ENCODE assay signal across 8 cellular contexts in the genomic region with DNA sequence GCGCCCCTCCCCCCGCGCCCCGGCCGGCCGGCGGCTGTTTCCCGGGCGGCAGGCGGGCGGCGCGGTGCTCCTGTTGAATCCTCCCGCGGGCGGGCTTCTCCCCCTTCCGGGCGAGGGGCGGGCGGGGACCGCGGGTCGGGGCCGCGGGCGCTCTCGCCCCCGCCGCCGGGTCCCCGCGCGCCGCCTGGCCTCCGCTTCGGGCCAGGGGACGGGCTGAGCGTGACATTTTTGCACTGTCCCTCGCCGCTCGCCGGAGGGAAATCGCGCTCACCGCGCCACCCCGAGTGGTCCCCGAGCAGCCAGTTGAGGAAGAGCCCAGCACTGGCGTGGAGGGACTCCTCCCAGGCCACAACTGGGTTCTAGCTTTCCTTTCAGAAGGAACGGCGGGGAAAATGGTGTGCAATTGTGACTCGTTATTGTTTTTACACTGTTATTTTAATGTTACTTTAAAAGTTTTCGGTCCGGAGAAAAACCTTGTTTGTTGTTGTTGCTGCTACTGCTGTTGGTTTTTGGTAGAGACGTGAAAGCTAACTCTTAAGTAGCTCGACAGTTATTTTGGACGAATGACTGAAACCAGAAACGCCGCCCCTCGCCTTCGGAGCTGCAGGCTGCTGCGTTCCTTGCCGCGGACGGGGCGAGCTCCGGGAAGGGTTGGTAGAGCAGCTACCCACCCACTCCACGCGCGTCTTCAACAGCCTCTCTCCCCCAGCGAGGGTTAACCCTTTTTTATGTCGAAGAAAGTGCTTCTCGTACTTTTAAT. TPM values are rescaled to one million over a fixed set of nuclear protein-coding genes. Genes with fewer than 3 reads are reported as not detected.
DNase-seq lines count a peak whose midpoint lies in the region; ATAC-seq, FAIRE-seq and TF ChIP-seq lines count a peak whose summit lies in the region.

No MANE protein-coding gene starts in this region.

- no peak overlapping the region for H4K91ac ChIP-seq in H1 (replicated peaks; ENCODE audit: insufficient read length, low read length)

- H3K36me3 ChIP-seq in H1 (ENCODE audit: control insufficient read depth in 2 of 4, insufficient read depth in 4 of 4, low read length in 3 of 4) (no peaks in the 10 kb centered on the region), mesendoderm (ENCODE audit: control insufficient read depth, insufficient read depth, low read length) (no peaks in the 10 kb centered on the region)

- H2BK5ac ChIP-seq in H1 (ENCODE audit: low read depth, low read length) (0 out of 2 replicates have a peak overlapping the region, but pooled peaks have one; percentile 27), mesendoderm (ENCODE audit: low read length) (no peak overlapping the region)

- peaks cover 10% of the 10 kb centered on the region for H3K23me2 ChIP-seq in H1 (ENCODE audit: low read depth, low read length)

- no peak overlapping the region for H2BK15ac ChIP-seq in H1 (ENCODE audit: low read length)
- H2BK15ac ChIP-seq in mesendoderm (replicated peaks; ENCODE audit: low read depth) = no peak overlapping the region

- peak in 1 of 2 experiments; percentile 21; a peak in 1 of 4 replicates for TF ChIP-seq RAD21 in H1 (IDR thresholded peaks at IDR 0.05 in 1 of 2, conservative IDR thresholded peaks at IDR 0.05 in 1 of 2; ENCODE audit: low read depth in 2 of 2, low read length in 2 of 2)

- H3K4me1 ChIP-seq in H1 (replicated peaks in 1 of 4; ENCODE audit: control insufficient read depth in 3 of 4, insufficient read depth in 4 of 4, low read length in 3 of 4) (peaks cover 0 to 5% (median 2%) of the 10 kb centered on the region in 4 experiments; a peak in 1 of 7 replicates), mesendoderm (ENCODE audit: control insufficient read depth, low read depth, low read length) (peaks cover 2% of the 10 kb centered on the region)

- POLR2A ChIA-PET in H1 (lab: Charles Lee; ENCODE audit: partially characterized antibody) = interaction anchor here (0.8 to 2.1 kb wide), 5 partner anchors 12 to 272 kb away, joined by 3 to 7 read pairs (median 4); a partner anchor contains a TSS

- DNase-seq in 8988T = peak; percentile 36
- DNase-seq in NCI-H510A treated with DMSO at 0.1 percent for 48 hours (lab: John Stamatoyannopoulos, UW) = peak; percentile 20
- peak; percentile 14 to 25 for DNase-seq in activated CD8-positive, alpha-beta memory T cell treated with anti-CD3 and anti-CD28 coated beads for 4 hours (ENCODE audit: low read depth in 2 of 2)
- DNase-seq in H1 (ENCODE audit: low read depth in 1 of 2, low spot score in 2 of 2) = peak in 1 of 2 experiments; percentile 71
- peak; percentile 72 for DNase-seq in mesendoderm
- DNase-seq in stimulated activated CD8-positive, alpha-beta memory T cell treated with anti-CD3 and anti-CD28 coated beads, Interleukin-15, amount 100 ng/mL, for 24 hours (ENCODE audit: low read depth) = peak; percentile 18

- H2BK12ac ChIP-seq in H1 (ENCODE audit: low read depth, low read length) = no peak overlapping the region

- H3K4me2 ChIP-seq in H1 (ENCODE audit: insufficient read depth in 1 of 2, low read depth in 2 of 2, low read length in 2 of 2) (peak overlapping the region; percentile 70 to 73), mesendoderm (ENCODE audit: low read length) (peak overlapping the region; percentile 73)

- ATAC-seq in GM18498 (IDR thresholded peaks at IDR 0.05; ENCODE audit: unreplicated experiment) (peak; percentile 45), HG02981 (IDR thresholded peaks at IDR 0.05; ENCODE audit: unreplicated experiment) (peak; percentile 31)

- 2% methylated on average over 39 of the region's 73 CpGs; no CpG with 5 or more reads in 1 of the 2 experiments for WGBS in H1 (ENCODE audit: extremely low coverage in 1 of 2, insufficient coverage in 1 of 2, insufficient read length in 1 of 2, insufficient replicate concordance in 2 of 2, low coverage in 1 of 2, low lambda C conversion rate in 2 of 2, missing lambda C conversion rate in 1 of 2), 2 experiments
- WGBS in mesendoderm (ENCODE audit: extremely low coverage, insufficient coverage, low lambda C conversion rate) = no CpG with 5 or more reads among the region's 73 CpGs

- H2AK5ac ChIP-seq in H1 (ENCODE audit: low read depth, low read length) = no peak overlapping the region
- H2AK5ac ChIP-seq in mesendoderm (ENCODE audit: low read length) = no peak overlapping the region

- H3K4me3 ChIP-seq in H1 (ENCODE audit: extremely low read depth in 1 of 4, insufficient read depth in 2 of 4, low read depth in 3 of 4, low read length in 4 of 4) (peak overlapping the region; percentile 70 to 99 (median 96)), mesendoderm (ENCODE audit: low read length) (peak overlapping the region; percentile 92)

- CTCF ChIA-PET in H1 (lab: Charles Lee; ENCODE audit: partially characterized antibody) = interaction anchor here (0.8 to 2.3 kb wide), 13 partner anchors 9 to 206 kb away, joined by 3 to 21 read pairs (median 5); no protein-coding TSS in a partner anchor

- H4K8ac ChIP-seq in H1 (ENCODE audit: extremely low read depth, insufficient read depth, low read length) (no peak overlapping the region), mesendoderm (ENCODE audit: low read depth, low read length) (no peak overlapping the region)

- TF ChIP-seq EP300 in H1 (IDR thresholded peaks at IDR 0.05; ENCODE audit: borderline replicate concordance in 1 of 2, low read depth in 2 of 2, low read length in 2 of 2) = no peak

- no peak for TF ChIP-seq CTCF in H1 (IDR thresholded peaks at IDR 0.05; ENCODE audit: control extremely low read depth in 1 of 3, insufficient read depth in 1 of 3, low read depth in 1 of 3, low read length in 3 of 3)

- H3K27me3 ChIP-seq in H1 (replicated peaks in 1 of 4; ENCODE audit: control insufficient read depth in 3 of 4, extremely low read depth in 1 of 4, insufficient read depth in 3 of 4, low read length in 3 of 4) (no peaks in the 10 kb centered on the region), mesendoderm (ENCODE audit: insufficient read depth, low read length, poor library complexity) (no peaks in the 10 kb centered on the region)

- FAIRE-seq in H1 (lab: Jason Lieb, UNC) = no peak

- no peak overlapping the region for H2BK20ac ChIP-seq in H1 (ENCODE audit: low read length)

- H3K4ac ChIP-seq in H1 (replicated peaks; ENCODE audit: insufficient read length, low read depth, low read length) = no peak overlapping the region
- H3K4ac ChIP-seq in mesendoderm (ENCODE audit: low read depth, low read length) = peak overlapping the region; percentile 89

- H2AFZ ChIP-seq in H1 (ENCODE audit: low read length) = peak overlapping the region; percentile 91

- H3K9me3 ChIP-seq in H1 (ENCODE audit: insufficient read depth in 2 of 2, low read depth in 1 of 2, low read length in 1 of 2) = no peaks in the 10 kb centered on the region

- peaks cover 5% of the 10 kb centered on the region for H3K79me1 ChIP-seq in H1 (ENCODE audit: low read depth, low read length)
- H3K79me1 ChIP-seq in mesendoderm (ENCODE audit: low read length) = peaks cover 4% of the 10 kb centered on the region

- peak overlapping the region; percentile 87 for H3K56ac ChIP-seq in H1 (replicated peaks; ENCODE audit: insufficient read length, low read depth, low read length)
- peak overlapping the region; percentile 92 for H3K56ac ChIP-seq in mesendoderm (ENCODE audit: low read length)

- H3K23ac ChIP-seq in H1 (ENCODE audit: insufficient read length) (no peak overlapping the region), mesendoderm (ENCODE audit: low read length) (peak overlapping the region; percentile 90)

- no peak overlapping the region for H3K14ac ChIP-seq in H1 (ENCODE audit: insufficient read length)

- H2BK120ac ChIP-seq in H1 (replicated peaks; ENCODE audit: low read depth, low read length) (no peak overlapping the region), mesendoderm (ENCODE audit: low read depth, low read length) (peak overlapping the region; percentile 89)

- peaks cover 0 to 8% of the 10 kb centered on the region in 2 experiments for H4K20me1 ChIP-seq in H1 (replicated peaks in 1 of 2; ENCODE audit: control insufficient read depth in 1 of 2, insufficient read depth in 2 of 2, low read length in 2 of 2)

- H3K79me2 ChIP-seq in H1 (ENCODE audit: control insufficient read depth in 1 of 2, insufficient read depth in 2 of 2, low read length in 2 of 2) (peaks cover 0 to 50% of the 10 kb centered on the region in 2 experiments; a peak in 3 of 4 replicates), mesendoderm (ENCODE audit: control insufficient read depth, insufficient read depth, low read length) (peaks cover 37% of the 10 kb centered on the region)

- peak overlapping the region; percentile 81; the same call in 1 of the 2 replicates for H3K18ac ChIP-seq in H1 (ENCODE audit: extremely low read depth, low read length)
- H3K18ac ChIP-seq in mesendoderm (ENCODE audit: low read length) = peak overlapping the region; percentile 100

- no peak; a peak in 1 of 3 replicates for TF ChIP-seq POLR2A in H1 (IDR thresholded peaks at IDR 0.05; ENCODE audit: control extremely low read depth in 1 of 2, low read depth in 2 of 2, low read length in 2 of 2)

- peak overlapping the region; percentile 79 for H3K27ac ChIP-seq in H1 (ENCODE audit: low read depth, low read length)
- H3K27ac ChIP-seq in mesendoderm (ENCODE audit: low read depth, low read length) = peak overlapping the region; percentile 99

- H4K5ac ChIP-seq in H1 (ENCODE audit: insufficient read length, low read depth, low read length) (peak overlapping the region; percentile 41), mesendoderm (ENCODE audit: low read length) (no peak overlapping the region)

- H3K9ac ChIP-seq in H1 (replicated peaks in 1 of 4; ENCODE audit: extremely low read depth in 1 of 4, low read depth in 3 of 4, low read length in 3 of 4) = peak overlapping the region; percentile 42 to 90 (median 81)
- H3K9ac ChIP-seq in mesendoderm (ENCODE audit: low read length) = peak overlapping the region; percentile 92

RNA-seq across cellular contexts. Expression of a gene that starts 0.9 kb away (rescaled TPM):
- 54.6 and 59.1 TPM in 2 replicates for total RNA-seq in H1 (2021; fragmentation: NEBNext Ultra II Directional; extraction: Animal tissue kit (Norgen Biotek cat#: 25700))
- 3.1 and 5.5 TPM in 2 replicates for polyA plus RNA-seq in H1 (2011; rRNA removed)
- polyA plus RNA-seq in H1 (2011; cell fraction: cytosol; rRNA removed) = 8.9 TPM
- polyA plus RNA-seq in H1 (2011; cell fraction: nucleus; rRNA removed) = 3.6 TPM
- polyA plus RNA-seq in H1 (2012, experiment 1 of 2) = 12.1 to 28.8 TPM (median 15.8 TPM) in 4 replicates
- 0.75 TPM for polyA plus RNA-seq in H1 (2012, experiment 2 of 2)
- polyA plus RNA-seq in H1 (2013, experiment 1 of 2) = 52.7 TPM
- 49.7 TPM for polyA plus RNA-seq in H1 (2013, experiment 2 of 2)
- polyA minus RNA-seq in H1 (2011; rRNA and poly(A)+ RNA removed) = 21.5 and 34.8 TPM in 2 replicates
- polyA minus RNA-seq in H1 (2011; cell fraction: cytosol; rRNA and poly(A)+ RNA removed) = 23.5 TPM
- 59.8 TPM for polyA minus RNA-seq in H1 (2011; cell fraction: nucleus; rRNA and poly(A)+ RNA removed)
- 49.7 TPM for polyA plus RNA-seq in mesendoderm (2013, experiment 1 of 2)
- 50.0 TPM for polyA plus RNA-seq in mesendoderm (2013, experiment 2 of 2)

RNA-seq across cellular contexts. Expression of a gene that starts 48.6 kb away (rescaled TPM):
- total RNA-seq in H1 (2021; fragmentation: NEBNext Ultra II Directional; extraction: Animal tissue kit (Norgen Biotek cat#: 25700)) = 64.0 and 67.6 TPM in 2 replicates
- 9.3 and 14.6 TPM in 2 replicates for polyA plus RNA-seq in H1 (2011; rRNA removed)
- polyA plus RNA-seq in H1 (2011; cell fraction: cytosol; rRNA removed) = 26.8 TPM
- 6.8 TPM for polyA plus RNA-seq in H1 (2011; cell fraction: nucleus; rRNA removed)
- polyA plus RNA-seq in H1 (2012, experiment 1 of 2) = 28.0 to 70.6 TPM (median 34.3 TPM) in 4 replicates
- 3.1 TPM for polyA plus RNA-seq in H1 (2012, experiment 2 of 2)
- polyA plus RNA-seq in H1 (2013, experiment 1 of 2) = 43.7 TPM
- 42.3 TPM for polyA plus RNA-seq in H1 (2013, experiment 2 of 2)
- polyA minus RNA-seq in H1 (2011; rRNA and poly(A)+ RNA removed) = 20.8 and 30.0 TPM in 2 replicates
- 13.6 TPM for polyA minus RNA-seq in H1 (2011; cell fraction: cytosol; rRNA and poly(A)+ RNA removed)
- polyA minus RNA-seq in H1 (2011; cell fraction: nucleus; rRNA and poly(A)+ RNA removed) = 40.4 TPM
- 38.4 TPM for polyA plus RNA-seq in mesendoderm (2013, experiment 1 of 2)
- 38.6 TPM for polyA plus RNA-seq in mesendoderm (2013, experiment 2 of 2)
